In genomic region chr12:100789146-100789545, GRCh38 we compare ENCODE assay signal across 16 cellular contexts. TPM values are rescaled to one million over a fixed set of nuclear protein-coding genes. Genes with fewer than 3 reads are reported as not detected.
DNase-seq lines count a peak whose midpoint lies in the region; ATAC-seq, FAIRE-seq and TF ChIP-seq lines count a peak whose summit lies in the region.
"Had no signal": no experiment of that assay in that cellular context is flagged by ENCODE, and none has a peak within 500 bp of the region (broad histone marks: within the 10 kb centered on the region; RNA-seq: fewer than 3 reads in every experiment).

No MANE protein-coding gene starts in this region.

- in situ Hi-C loops in Caki2 (cut with HindIII; ENCODE audit: low pct_unique_long_range_greater_than_20kb, low sequenced_read_pairs): no loop called here

- FAIRE-seq in bronchial epithelial cell (lab: Jason Lieb, UNC): no peak
- FAIRE-seq in RCC 7860 (lab: Jason Lieb, UNC): no peak

- no peaks in the 10 kb centered on the region for H3K4me1 Mint-ChIP-seq in activated T-helper 1 cell treated with anti-CD3 and anti-CD28 coated beads, Interleukin-12 subunit alpha, Interleukin-12 subunit beta, Interleukin-2, Interleukin-4 antibody, amounts not matched to agents 30 ng/mL and 10 ng/mL and 1 ng/mL, durations not matched to agents 14 hours and 24 hours and 36 hours (ENCODE audit: low read depth)
- H3K4me1 Mint-ChIP-seq: central memory CD8-positive, alpha-beta T cell; IgD-negative memory B cell; immature natural killer cell; memory B cell had no signal

- H3K27ac Mint-ChIP-seq in activated T-helper 1 cell treated with anti-CD3 and anti-CD28 coated beads, Interleukin-12 subunit alpha, Interleukin-12 subunit beta, Interleukin-2, Interleukin-4 antibody, amounts not matched to agents 30 ng/mL and 10 ng/mL and 1 ng/mL, durations not matched to agents 14 hours and 24 hours and 36 hours: no peak overlapping the region
- H3K27ac Mint-ChIP-seq: activated CD4-positive, alpha-beta memory T cell treated with anti-CD3 and anti-CD28 coated beads for 36 hours; IgD-negative memory B cell; immature natural killer cell; memory B cell had no signal

- intact Hi-C loops in left lung (cut with DNase I): no loop called here
- intact Hi-C loops in activated T-helper 1 cell treated with anti-CD3 and anti-CD28 coated beads, Interleukin-12 subunit alpha, Interleukin-12 subunit beta, Interleukin-2, Interleukin-4 antibody, amounts not matched to agents 30 ng/mL and 10 ng/mL and 1 ng/mL, durations not matched to agents 14 hours and 24 hours and 36 hours (cut with micrococcal nuclease): no loop called here

- H3K4me1 ChIP-seq in HUES64 (ENCODE audit: insufficient read depth, low read length): peaks cover 12% of the 10 kb centered on the region
- no peaks in the 10 kb centered on the region for H3K4me1 ChIP-seq in left lung

- peak overlapping the region; percentile 15; the same call in 1 of the 2 replicates for H3K27ac ChIP-seq in HUES64 (ENCODE audit: low read depth, low read length)
- no peak overlapping the region for H3K27ac ChIP-seq in left lung

- peak; percentile 8 for DNase-seq in Caki2 (ENCODE audit: low read depth)
- peak; percentile 55 for DNase-seq in bronchial epithelial cell (ENCODE audit: low read depth)
- no peak for DNase-seq in left lung
- DNase-seq in activated T-helper 1 cell treated with anti-CD3 and anti-CD28 coated beads, Interleukin-12 subunit alpha, Interleukin-12 subunit beta, Interleukin-2, Interleukin-4 antibody, amounts not matched to agents 30 ng/mL and 10 ng/mL and 1 ng/mL, durations not matched to agents 14 hours and 24 hours and 36 hours (ENCODE audit: low spot score): no peak
- no peak for DNase-seq in activated CD8-positive, alpha-beta memory T cell treated with anti-CD3 and anti-CD28 coated beads, Interleukin-2, amount 50 U/mL, for 48 hours
- no peak for DNase-seq in RCC 7860 (ENCODE audit: low spot score)
- DNase-seq: activated CD4-positive, alpha-beta memory T cell treated with anti-CD3 and anti-CD28 coated beads for 36 hours; immature natural killer cell; NCI-H1092; NCI-H774 had no signal

- peaks cover 2% of the 10 kb centered on the region for H3K27me3 Mint-ChIP-seq in activated T-helper 1 cell treated with anti-CD3 and anti-CD28 coated beads, Interleukin-12 subunit alpha, Interleukin-12 subunit beta, Interleukin-2, Interleukin-4 antibody, amounts not matched to agents 30 ng/mL and 10 ng/mL and 1 ng/mL, durations not matched to agents 14 hours and 24 hours and 36 hours (ENCODE audit: insufficient read depth)

- H3K4me3 Mint-ChIP-seq in activated T-helper 1 cell treated with anti-CD3 and anti-CD28 coated beads, Interleukin-12 subunit alpha, Interleukin-12 subunit beta, Interleukin-2, Interleukin-4 antibody, amounts not matched to agents 30 ng/mL and 10 ng/mL and 1 ng/mL, durations not matched to agents 14 hours and 24 hours and 36 hours: no peak overlapping the region
- H3K4me3 Mint-ChIP-seq: activated CD4-positive, alpha-beta memory T cell treated with anti-CD3 and anti-CD28 coated beads for 36 hours; central memory CD8-positive, alpha-beta T cell; immature natural killer cell; memory B cell; neural crest cell had no signal

- no peaks in the 10 kb centered on the region for H3K9me3 ChIP-seq in HUES64 (ENCODE audit: insufficient read depth, low read depth, low read length)
- H3K9me3 ChIP-seq in left lung: no peaks in the 10 kb centered on the region

- ATAC-seq in left lung (peak; percentile 63), GM21447 (IDR thresholded peaks at IDR 0.05; ENCODE audit: unreplicated experiment) (no peak)

- H3K9ac ChIP-seq in HUES64 (ENCODE audit: low read depth, low read length): no peak overlapping the region

- no peak for TF ChIP-seq CTCF in bronchial epithelial cell (IDR thresholded peaks at IDR 0.05; ENCODE audit: insufficient read depth, low read length, severe bottlenecking)
- TF ChIP-seq CTCF in left lung (IDR thresholded peaks at IDR 0.05): no peak

- WGBS in HUES64: 33% methylated on average over 1 of the region's 1 CpG

- H3K36me3 ChIP-seq in HUES64 (ENCODE audit: insufficient read depth, low read length) (no peaks in the 10 kb centered on the region), bronchial epithelial cell (ENCODE audit: control insufficient read depth, insufficient read depth, low read length) (no peaks in the 10 kb centered on the region), left lung (no peaks in the 10 kb centered on the region)

- no peaks in the 10 kb centered on the region for H3K36me3 Mint-ChIP-seq in activated T-helper 1 cell treated with anti-CD3 and anti-CD28 coated beads, Interleukin-12 subunit alpha, Interleukin-12 subunit beta, Interleukin-2, Interleukin-4 antibody, amounts not matched to agents 30 ng/mL and 10 ng/mL and 1 ng/mL, durations not matched to agents 14 hours and 24 hours and 36 hours (ENCODE audit: low read depth)
- H3K36me3 Mint-ChIP-seq: activated CD4-positive, alpha-beta memory T cell treated with anti-CD3 and anti-CD28 coated beads for 36 hours; IgD-negative memory B cell; immature natural killer cell; memory B cell had no signal

- H3K9me3 Mint-ChIP-seq in activated T-helper 1 cell treated with anti-CD3 and anti-CD28 coated beads, Interleukin-12 subunit alpha, Interleukin-12 subunit beta, Interleukin-2, Interleukin-4 antibody, amounts not matched to agents 30 ng/mL and 10 ng/mL and 1 ng/mL, durations not matched to agents 14 hours and 24 hours and 36 hours: no peaks in the 10 kb centered on the region
- H3K9me3 Mint-ChIP-seq: activated CD4-positive, alpha-beta memory T cell treated with anti-CD3 and anti-CD28 coated beads for 36 hours; neural crest cell had no signal

- H3K27me3 ChIP-seq in HUES64 (ENCODE audit: insufficient read depth, low read length) (no peaks in the 10 kb centered on the region), bronchial epithelial cell (ENCODE audit: control insufficient read depth, insufficient read depth, low read length) (no peaks in the 10 kb centered on the region), left lung (no peaks in the 10 kb centered on the region)

- H3K4me3 ChIP-seq in HUES64 (ENCODE audit: low read length): no peak overlapping the region
- H3K4me3 ChIP-seq in bronchial epithelial cell (ENCODE audit: low read depth, low read length): no peak overlapping the region
- no peak overlapping the region for H3K4me3 ChIP-seq in left lung

RNA-seq across cellular contexts. Expression of gene ANO4, which starts 5.4 kb away (rescaled TPM):
- 12.6 TPM in 1 of 2 replicates, not detected in the other for total RNA-seq in Caki2 (2014; rRNA removed; shearing (Covaris generic); ENCODE audit: low replicate concordance)
- polyA plus RNA-seq in HUES64 (2013, experiment 1 of 2): 1.6 TPM
- polyA plus RNA-seq in HUES64 (2013, experiment 2 of 2): 1.7 TPM
- total RNA-seq in bronchial epithelial cell (2.4 TPM in 2 replicates), left lung (1 to 10 TPM in 1 of 2 donors, not detected in 1; 2.0 TPM)
- not detected in 2 replicates for total RNA-seq in activated T-helper 1 cell treated with anti-CD3 and anti-CD28 coated beads, Interleukin-12 subunit alpha, Interleukin-12 subunit beta, Interleukin-2, Interleukin-4 antibody, amounts not matched to agents 30 ng/mL and 10 ng/mL and 1 ng/mL, durations not matched to agents 14 hours and 24 hours and 36 hours
- total RNA-seq: activated CD4-positive, alpha-beta memory T cell treated with anti-CD3 and anti-CD28 coated beads for 36 hours had no signal
- polyA plus RNA-seq: IgD-negative memory B cell, immature natural killer cell had no signal

Comparison
In these comparisons a context has a peak if more than half of its experiments do, and no peak if none do; other contexts are left out.
1. DNase-seq: peak in Caki2 (single experiment) and bronchial epithelial cell (single experiment); none in left lung (0 of 2), activated T-helper 1 cell treated with anti-CD3 and anti-CD28 coated beads, Interleukin-12 subunit alpha, Interleukin-12 subunit beta, Interleukin-2, Interleukin-4 antibody, amounts not matched to agents 30 ng/mL and 10 ng/mL and 1 ng/mL, durations not matched to agents 14 hours and 24 hours and 36 hours (single experiment), activated CD8-positive, alpha-beta memory T cell treated with anti-CD3 and anti-CD28 coated beads, Interleukin-2, amount 50 U/mL, for 48 hours (single experiment) and RCC 7860 (single experiment).